ENCODE assay signal across 20 cellular contexts in genomic region chr12:121085113-121085841, GRCh38. TPM values are rescaled to one million over a fixed set of nuclear protein-coding genes. Genes with fewer than 3 reads are reported as not detected.
A peak's percentile ranks its signal among the peaks of the same experiment; 100 is the strongest.
DNase-seq lines count a peak whose midpoint lies in the region; ATAC-seq, FAIRE-seq and TF ChIP-seq lines count a peak whose summit lies in the region.
"Had no signal": no experiment of that assay in that cellular context is flagged by ENCODE, and none has a peak within 500 bp of the region (broad histone marks: within the 10 kb centered on the region; RNA-seq: fewer than 3 reads in every experiment).

No MANE protein-coding gene starts in this region.

- no peak overlapping the region for H3K27ac ChIP-seq in HepG2 (ENCODE audit: extremely low read length, insufficient read depth, low read length)
- no peak overlapping the region for H3K27ac ChIP-seq in right lobe of liver
- no peak overlapping the region for H3K27ac ChIP-seq in H1 (ENCODE audit: low read depth, low read length)
- peak overlapping the region; percentile 16 for H3K27ac ChIP-seq in neural cell (ENCODE audit: low read length)
- H3K27ac ChIP-seq: Peyer's patch had no signal

- no peak for FAIRE-seq in HepG2 (lab: Jason Lieb, UNC)
- FAIRE-seq in H1 (lab: Jason Lieb, UNC), result no peak

- H3K36me3 ChIP-seq in HepG2 (replicated peaks in 1 of 2; ENCODE audit: control insufficient read depth in 1 of 2, insufficient read depth in 2 of 2, low read length in 2 of 2) (no peaks in the 10 kb centered on the region), right lobe of liver (no peaks in the 10 kb centered on the region), H1 (ENCODE audit: control insufficient read depth in 2 of 4, insufficient read depth in 4 of 4, low read length in 3 of 4) (no peaks in the 10 kb centered on the region), neural cell (ENCODE audit: insufficient read depth, low read length) (no peaks in the 10 kb centered on the region)
- H3K36me3 ChIP-seq: MG63, Peyer's patch had no signal

- CTCF ChIA-PET in HepG2 (lab: Yijun Ruan, JAX; ENCODE audit: low intra/inter-chr PET ratio, low total read pairs) (no interaction called here), H1 (lab: Charles Lee; ENCODE audit: partially characterized antibody) (interaction anchor here (0.5 to 3.3 kb wide), 4 partner anchors 9 to 1067 kb away, joined by 3 to 20 read pairs (median 4); no protein-coding TSS in a partner anchor)

- no peaks in the 10 kb centered on the region for H3K79me1 ChIP-seq in H1 (ENCODE audit: low read depth, low read length)

- ATAC-seq in HepG2, result no peak
- ATAC-seq in right lobe of liver, result no peak
- ATAC-seq: HCT116 had no signal

- peaks cover 50% of the 10 kb centered on the region for H3K4me1 ChIP-seq in HepG2 (ENCODE audit: insufficient read depth, low read length)
- H3K4me1 ChIP-seq in right lobe of liver, result no peaks in the 10 kb centered on the region
- H3K4me1 ChIP-seq in H1 (replicated peaks in 1 of 4; ENCODE audit: control insufficient read depth in 3 of 4, insufficient read depth in 4 of 4, low read length in 3 of 4), result peaks cover 0 to 4% (median 0%) of the 10 kb centered on the region in 4 experiments; a peak in 1 of 7 replicates
- H3K4me1 ChIP-seq: Peyer's patch had no signal

- TF ChIP-seq RAD21 in HepG2 (CRISPR knock-in tag; IDR thresholded peaks at IDR 0.05) (no peak), H1 (IDR thresholded peaks at IDR 0.05 in 1 of 2, conservative IDR thresholded peaks at IDR 0.05 in 1 of 2; ENCODE audit: low read depth in 2 of 2, low read length in 2 of 2) (no peak), neural cell (conservative IDR thresholded peaks at IDR 0.05) (no peak)

- no peak overlapping the region for H2BK12ac ChIP-seq in H1 (ENCODE audit: low read depth, low read length)

- H3K4me3 ChIP-seq in HepG2 (replicated peaks in 1 of 3; ENCODE audit: insufficient read depth in 1 of 3, low read depth in 2 of 3, low read length in 3 of 3) (no peak overlapping the region), right lobe of liver (no peak overlapping the region), H1 (ENCODE audit: extremely low read depth in 1 of 4, insufficient read depth in 2 of 4, low read depth in 3 of 4, low read length in 4 of 4) (no peak overlapping the region), neural cell (ENCODE audit: low read length) (no peak overlapping the region)
- H3K4me3 ChIP-seq: MG63, Peyer's patch had no signal

- H3K79me2 ChIP-seq in HepG2 (ENCODE audit: insufficient read depth, low read length), result no peaks in the 10 kb centered on the region
- no peaks in the 10 kb centered on the region for H3K79me2 ChIP-seq in H1 (ENCODE audit: control insufficient read depth in 1 of 2, insufficient read depth in 2 of 2, low read length in 2 of 2)
- no peaks in the 10 kb centered on the region for H3K79me2 ChIP-seq in neural cell (replicated peaks; ENCODE audit: insufficient read depth, low read length)

- H2BK20ac ChIP-seq in H1 (ENCODE audit: low read length), result no peak overlapping the region

- no peak overlapping the region for H3K4ac ChIP-seq in H1 (replicated peaks; ENCODE audit: insufficient read length, low read depth, low read length)

- H3K18ac ChIP-seq in H1 (ENCODE audit: extremely low read depth, low read length), result no peak overlapping the region

- TF ChIP-seq EP300 in HepG2 (IDR thresholded peaks at IDR 0.05; ENCODE audit: low read depth in 2 of 2, low read length in 2 of 2) (no peak), HepG2 (CRISPR knock-in tag; IDR thresholded peaks at IDR 0.05; ENCODE audit: borderline replicate concordance) (no peak), H1 (IDR thresholded peaks at IDR 0.05; ENCODE audit: borderline replicate concordance in 1 of 2, low read depth in 2 of 2, low read length in 2 of 2) (no peak), neural cell (conservative IDR thresholded peaks at IDR 0.05; ENCODE audit: poor library complexity, severe bottlenecking) (no peak)

- DNase-seq in HepG2 (ENCODE audit: low spot score) (no peak), right lobe of liver (no peak), H1 (ENCODE audit: low read depth in 1 of 2, low spot score in 2 of 2) (peak in 1 of 2 experiments; percentile 33), germinal center (ENCODE audit: low spot score) (no peak), NCI-H1092 (lab: John Stamatoyannopoulos, UW) (no peak), DMS114 treated with DMSO at 0.1 percent for 48 hours (lab: John Stamatoyannopoulos, UW; ENCODE audit: unreplicated experiment) (no peak)
- DNase-seq: Calu3, DMS153, KBM-7, MG63, NCI-H1417 treated with DMSO at 0.1 percent for 48 hours, NCI-H1694 treated with DMSO at 0.1 percent for 48 hours, NCI-H2081, NCI-H2227 treated with DMSO at 0.1 percent for 48 hours, NCI-H526 treated with DMSO at 0.1 percent for 48 hours, Peyer's patch, SHP77 treated with DMSO at 0.1 percent for 48 hours had no signal

- BruUV-seq in HepG2 (replicated peaks; lab: Mats Ljungman, UMichigan), result no TSS peak

- POLR2A ChIA-PET in HepG2 (lab: Yijun Ruan, JAX), result no interaction called here
- POLR2A ChIA-PET in H1 (lab: Charles Lee; ENCODE audit: partially characterized antibody), result interaction anchor here (1.5 kb wide), 1 partner anchor 18 kb away, joined by 5 read pairs; no protein-coding TSS in a partner anchor

- no peak overlapping the region for H2AK5ac ChIP-seq in H1 (ENCODE audit: low read depth, low read length)

- H3K9me3 ChIP-seq in HepG2 (ENCODE audit: low read length) (no peaks in the 10 kb centered on the region), right lobe of liver (no peaks in the 10 kb centered on the region), H1 (ENCODE audit: insufficient read depth in 2 of 2, low read depth in 1 of 2, low read length in 1 of 2) (no peaks in the 10 kb centered on the region; a peak in 1 of 4 replicates), neural cell (ENCODE audit: low read length) (no peaks in the 10 kb centered on the region)
- H3K9me3 ChIP-seq: MG63, Peyer's patch had no signal

- TF ChIP-seq POLR2A in HepG2 (IDR thresholded peaks at IDR 0.05; ENCODE audit: insufficient read depth in 1 of 2, low read depth in 2 of 2, low read length in 2 of 2), result no peak
- no peak for TF ChIP-seq POLR2A in right lobe of liver (IDR thresholded peaks at IDR 0.05)
- no peak for TF ChIP-seq POLR2A in H1 (IDR thresholded peaks at IDR 0.05; ENCODE audit: control extremely low read depth in 1 of 2, low read depth in 2 of 2, low read length in 2 of 2)

- H2BK15ac ChIP-seq in H1 (ENCODE audit: low read length), result no peak overlapping the region

- H3K27me3 ChIP-seq in HepG2 (ENCODE audit: control insufficient read depth in 1 of 2, insufficient read depth in 2 of 2, low read length in 2 of 2) (peaks cover 0 to 13% of the 10 kb centered on the region in 2 experiments; a peak in 4 of 5 replicates), right lobe of liver (no peaks in the 10 kb centered on the region), H1 (replicated peaks in 1 of 4; ENCODE audit: control insufficient read depth in 3 of 4, extremely low read depth in 1 of 4, insufficient read depth in 3 of 4, low read length in 3 of 4) (peaks cover 0 to 2% (median 0%) of the 10 kb centered on the region in 4 experiments; a peak in 1 of 7 replicates), neural cell (ENCODE audit: insufficient read depth, low read depth, low read length) (no peaks in the 10 kb centered on the region)
- H3K27me3 ChIP-seq: MG63, Peyer's patch had no signal

- no peaks in the 10 kb centered on the region for H3F3A ChIP-seq in neural cell (ENCODE audit: insufficient read depth, low read length, poor library complexity, severe bottlenecking)

- in situ Hi-C loops in HepG2 (cut with HindIII; ENCODE audit: extremely low pct_ligation_motif_present, low pct_unique_long_range_greater_than_20kb), result no loop called here

- no peaks in the 10 kb centered on the region for H3K23me2 ChIP-seq in H1 (ENCODE audit: low read depth, low read length)

- H3K56ac ChIP-seq in H1 (replicated peaks; ENCODE audit: insufficient read length, low read depth, low read length), result no peak overlapping the region

- no peak overlapping the region for H4K5ac ChIP-seq in H1 (ENCODE audit: insufficient read length, low read depth, low read length)

- no peak overlapping the region for H3K14ac ChIP-seq in H1 (ENCODE audit: insufficient read length)

- H3K9ac ChIP-seq in HepG2 (ENCODE audit: insufficient read depth, low read depth, low read length) (no peak overlapping the region), H1 (replicated peaks in 1 of 4; ENCODE audit: extremely low read depth in 1 of 4, low read depth in 3 of 4, low read length in 3 of 4) (no peak overlapping the region), neural cell (ENCODE audit: low read length) (no peak overlapping the region)

- H3K23ac ChIP-seq in H1 (ENCODE audit: insufficient read length), result no peak overlapping the region

- WGBS in HepG2 (ENCODE audit: low lambda C conversion rate), result 68% methylated on average over 11 of the region's 11 CpGs
- 93% methylated on average over 2 of the region's 11 CpGs for WGBS in right lobe of liver (ENCODE audit: insufficient coverage, low coverage, low lambda C conversion rate, missing lambda C conversion rate)
- 89% methylated on average over 11 of the region's 11 CpGs; no CpG with 5 or more reads in 1 of the 2 experiments for WGBS in H1 (ENCODE audit: extremely low coverage in 1 of 2, insufficient coverage in 1 of 2, insufficient read length in 1 of 2, insufficient replicate concordance in 2 of 2, low coverage in 1 of 2, low lambda C conversion rate in 2 of 2, missing lambda C conversion rate in 1 of 2), 2 experiments

- H4K20me1 ChIP-seq in HepG2 (ENCODE audit: insufficient read depth, low read length) (no peaks in the 10 kb centered on the region), H1 (replicated peaks in 1 of 2; ENCODE audit: control insufficient read depth in 1 of 2, insufficient read depth in 2 of 2, low read length in 2 of 2) (no peaks in the 10 kb centered on the region), neural cell (ENCODE audit: insufficient read depth) (no peaks in the 10 kb centered on the region)

- no peak overlapping the region for H4K8ac ChIP-seq in H1 (ENCODE audit: extremely low read depth, insufficient read depth, low read length)

- H3K4me2 ChIP-seq in HepG2 (ENCODE audit: low read depth, low read length) (peak overlapping the region; percentile 54; the same call in 1 of the 2 replicates), H1 (ENCODE audit: insufficient read depth in 1 of 2, low read depth in 2 of 2, low read length in 2 of 2) (no peak overlapping the region), neural cell (ENCODE audit: low read length) (no peak overlapping the region)

- H2BK120ac ChIP-seq in H1 (replicated peaks; ENCODE audit: low read depth, low read length), result no peak overlapping the region

- H2AFZ ChIP-seq in HepG2 (ENCODE audit: low read length) (no peak overlapping the region), H1 (ENCODE audit: low read length) (peak overlapping the region; percentile 5; the same call in 1 of the 2 replicates), neural cell (ENCODE audit: low read depth, low read length) (no peak overlapping the region)

- no peak overlapping the region for H4K91ac ChIP-seq in H1 (replicated peaks; ENCODE audit: insufficient read length, low read length)

- H2BK5ac ChIP-seq in H1 (ENCODE audit: low read depth, low read length), result no peak overlapping the region; the same call in 1 of the 2 replicates

- intact Hi-C loops in HepG2 (cut with micrococcal nuclease; ENCODE audit: unreplicated experiment) (no loop called here), right lobe of liver (cut with DNase I) (no loop called here)

- TF ChIP-seq CTCF in HepG2 (CRISPR knock-in tag; IDR thresholded peaks at IDR 0.05), result no peak
- no peak for TF ChIP-seq CTCF in right lobe of liver (IDR thresholded peaks at IDR 0.05)
- no peak for TF ChIP-seq CTCF in H1 (IDR thresholded peaks at IDR 0.05; ENCODE audit: control extremely low read depth in 1 of 3, insufficient read depth in 1 of 3, low read depth in 1 of 3, low read length in 3 of 3)
- no peak for TF ChIP-seq CTCF in neural cell (IDR thresholded peaks at IDR 0.05; ENCODE audit: poor library complexity, severe bottlenecking)

- no peaks in the 10 kb centered on the region for H3K9me2 ChIP-seq in neural cell (ENCODE audit: insufficient read depth, low read length)

RNA-seq across cellular contexts. Expression of gene OASL, which starts 46.2 kb away (rescaled TPM):
- total RNA-seq in HepG2 (2016; rRNA removed; fragmentation: Illumina TruSeq; extraction: Trizol) (0.18 and 0.22 TPM in 2 replicates), right lobe of liver (10 to 100 TPM in 2 of 6 experiments, 1 to 10 TPM in 4; 1.6 to 19.2 (median 4.1) TPM)
- 0.18 and 0.30 TPM in 2 replicates for total RNA-seq in HepG2 (2016; cell fraction: cytosol; rRNA removed; fragmentation: Illumina TruSeq; extraction: Trizol; ENCODE audit: low read depth)
- total RNA-seq in HepG2 (2016; cell fraction: insoluble cytoplasmic fraction; rRNA removed; fragmentation: Illumina TruSeq; extraction: Trizol), result 0.19 and 0.21 TPM in 2 replicates
- 0.15 and 0.31 TPM in 2 replicates for total RNA-seq in HepG2 (2016; cell fraction: membrane; rRNA removed; fragmentation: Illumina TruSeq; extraction: Trizol)
- total RNA-seq in HepG2 (2016; cell fraction: nucleus; rRNA removed; fragmentation: Illumina TruSeq; extraction: Trizol), result not detected in 2 replicates
- polyA plus RNA-seq in HepG2 (2011; rRNA removed) (0.09 and 0.11 TPM in 2 replicates), H1 (2011; rRNA removed) (not detected in 2 replicates), neural cell (0.42 TPM in 1 of 2 replicates, not detected in the other)
- polyA plus RNA-seq in HepG2 (2011; cell fraction: cytosol; rRNA removed), result 0.05 and 0.09 TPM in 2 replicates
- not detected in 2 replicates for polyA plus RNA-seq in HepG2 (2011; cell fraction: nucleus; rRNA removed)
- 0.07 TPM in 1 of 2 replicates, not detected in the other for polyA plus RNA-seq in HepG2 (2012)
- polyA plus RNA-seq in HepG2 (2016; cell fraction: cytosol; fragmentation: Illumina TruSeq; extraction: Trizol; ENCODE audit: low read depth), result 0.18 and 0.25 TPM in 2 replicates
- polyA plus RNA-seq in HepG2 (2016; cell fraction: insoluble cytoplasmic fraction; fragmentation: Illumina TruSeq; extraction: Trizol; ENCODE audit: low read depth), result 0.20 and 0.21 TPM in 2 replicates
- polyA plus RNA-seq in HepG2 (2016; cell fraction: membrane; fragmentation: Illumina TruSeq; extraction: Trizol; ENCODE audit: low read depth), result 0.14 and 0.29 TPM in 2 replicates
- polyA plus RNA-seq in HepG2 (2016; cell fraction: nucleus; fragmentation: Illumina TruSeq; extraction: Trizol; ENCODE audit: insufficient read depth, low read depth), result 0.37 TPM in 1 of 2 replicates, not detected in the other
- 0.46 and 6.9 TPM in 2 replicates for polyA minus RNA-seq in HepG2 (2011; rRNA and poly(A)+ RNA removed; ENCODE audit: low replicate concordance)
- not detected in 2 replicates for polyA minus RNA-seq in HepG2 (2011; cell fraction: cytosol; rRNA and poly(A)+ RNA removed)
- not detected in 2 replicates for polyA minus RNA-seq in HepG2 (2011; cell fraction: nucleus; rRNA and poly(A)+ RNA removed)
- not detected in 2 replicates for total RNA-seq in H1 (2021; fragmentation: NEBNext Ultra II Directional; extraction: Animal tissue kit (Norgen Biotek cat#: 25700))
- not detected for polyA plus RNA-seq in H1 (2011; cell fraction: cytosol; rRNA removed)
- polyA plus RNA-seq in H1 (2011; cell fraction: nucleus; rRNA removed), result not detected
- polyA plus RNA-seq in H1 (2012, experiment 1 of 2), result not detected in 4 replicates
- polyA plus RNA-seq in H1 (2012, experiment 2 of 2), result not detected
- polyA plus RNA-seq in H1 (2013, experiment 1 of 2), result not detected
- polyA plus RNA-seq in H1 (2013, experiment 2 of 2), result not detected
- not detected in 2 replicates for polyA minus RNA-seq in H1 (2011; rRNA and poly(A)+ RNA removed)
- not detected for polyA minus RNA-seq in H1 (2011; cell fraction: cytosol; rRNA and poly(A)+ RNA removed)
- not detected for polyA minus RNA-seq in H1 (2011; cell fraction: nucleus; rRNA and poly(A)+ RNA removed)
- polyA minus RNA-seq in neural cell, result not detected in 2 replicates

RNA-seq across cellular contexts. Expression of gene P2RX7, which starts 47.4 kb away (rescaled TPM):
- total RNA-seq in HepG2 (2016; rRNA removed; fragmentation: Illumina TruSeq; extraction: Trizol), result 0.13 TPM in 1 of 2 replicates, not detected in the other
- not detected in 2 replicates for total RNA-seq in HepG2 (2016; cell fraction: cytosol; rRNA removed; fragmentation: Illumina TruSeq; extraction: Trizol; ENCODE audit: low read depth)
- 0.03 TPM in 1 of 2 replicates, not detected in the other for total RNA-seq in HepG2 (2016; cell fraction: insoluble cytoplasmic fraction; rRNA removed; fragmentation: Illumina TruSeq; extraction: Trizol)
- not detected in 2 replicates for total RNA-seq in HepG2 (2016; cell fraction: membrane; rRNA removed; fragmentation: Illumina TruSeq; extraction: Trizol)
- total RNA-seq in HepG2 (2016; cell fraction: nucleus; rRNA removed; fragmentation: Illumina TruSeq; extraction: Trizol), result not detected in 2 replicates
- 0.56 and 0.73 TPM in 2 replicates for polyA plus RNA-seq in HepG2 (2011; rRNA removed)
- polyA plus RNA-seq in HepG2 (2011; cell fraction: cytosol; rRNA removed), result 0.18 and 0.19 TPM in 2 replicates
- polyA plus RNA-seq in HepG2 (2011; cell fraction: nucleus; rRNA removed), result 1.1 and 1.7 TPM in 2 replicates
- 0.76 and 1.1 TPM in 2 replicates for polyA plus RNA-seq in HepG2 (2012)
- not detected in 2 replicates for polyA plus RNA-seq in HepG2 (2016; cell fraction: cytosol; fragmentation: Illumina TruSeq; extraction: Trizol; ENCODE audit: low read depth)
- polyA plus RNA-seq in HepG2 (2016; cell fraction: insoluble cytoplasmic fraction; fragmentation: Illumina TruSeq; extraction: Trizol; ENCODE audit: low read depth), result not detected in 2 replicates
- not detected in 2 replicates for polyA plus RNA-seq in HepG2 (2016; cell fraction: membrane; fragmentation: Illumina TruSeq; extraction: Trizol; ENCODE audit: low read depth)
- not detected in 2 replicates for polyA plus RNA-seq in HepG2 (2016; cell fraction: nucleus; fragmentation: Illumina TruSeq; extraction: Trizol; ENCODE audit: insufficient read depth, low read depth)
- polyA minus RNA-seq in HepG2 (2011; rRNA and poly(A)+ RNA removed; ENCODE audit: low replicate concordance), result 0.38 TPM in 1 of 2 replicates, not detected in the other
- polyA minus RNA-seq in HepG2 (2011; cell fraction: cytosol; rRNA and poly(A)+ RNA removed), result 0.40 TPM in 1 of 2 replicates, not detected in the other
- polyA minus RNA-seq in HepG2 (2011; cell fraction: nucleus; rRNA and poly(A)+ RNA removed), result 0.64 and 1.9 TPM in 2 replicates
- total RNA-seq in right lobe of liver, result 10 to 100 TPM in 1 of 6 experiments, 1 to 10 TPM in 5; 2.5 to 11.4 (median 3.4) TPM
- total RNA-seq in H1 (2021; fragmentation: NEBNext Ultra II Directional; extraction: Animal tissue kit (Norgen Biotek cat#: 25700)), result 0.42 and 0.56 TPM in 2 replicates
- polyA plus RNA-seq in H1 (2011; rRNA removed), result 0.16 and 0.38 TPM in 2 replicates
- polyA plus RNA-seq in H1 (2011; cell fraction: cytosol; rRNA removed), result 0.23 TPM
- polyA plus RNA-seq in H1 (2011; cell fraction: nucleus; rRNA removed), result 0.19 TPM
- polyA plus RNA-seq in H1 (2012, experiment 1 of 2), result 0.19 to 0.64 TPM (median 0.37 TPM) in 4 replicates
- polyA plus RNA-seq in H1 (2012, experiment 2 of 2), result 0.17 TPM
- polyA plus RNA-seq in H1 (2013, experiment 1 of 2), result 0.36 TPM
- polyA plus RNA-seq in H1 (2013, experiment 2 of 2), result 0.24 TPM
- polyA minus RNA-seq in H1 (2011; rRNA and poly(A)+ RNA removed), result 0.39 and 0.41 TPM in 2 replicates
- not detected for polyA minus RNA-seq in H1 (2011; cell fraction: cytosol; rRNA and poly(A)+ RNA removed)
- 0.40 TPM for polyA minus RNA-seq in H1 (2011; cell fraction: nucleus; rRNA and poly(A)+ RNA removed)
- polyA plus RNA-seq in neural cell, result not detected in 2 replicates
- polyA minus RNA-seq in neural cell, result not detected in 2 replicates
- total RNA-seq: Calu3, HT1080 had no signal
